ENCODE assay signal across 8 cellular contexts in the genomic region with DNA sequence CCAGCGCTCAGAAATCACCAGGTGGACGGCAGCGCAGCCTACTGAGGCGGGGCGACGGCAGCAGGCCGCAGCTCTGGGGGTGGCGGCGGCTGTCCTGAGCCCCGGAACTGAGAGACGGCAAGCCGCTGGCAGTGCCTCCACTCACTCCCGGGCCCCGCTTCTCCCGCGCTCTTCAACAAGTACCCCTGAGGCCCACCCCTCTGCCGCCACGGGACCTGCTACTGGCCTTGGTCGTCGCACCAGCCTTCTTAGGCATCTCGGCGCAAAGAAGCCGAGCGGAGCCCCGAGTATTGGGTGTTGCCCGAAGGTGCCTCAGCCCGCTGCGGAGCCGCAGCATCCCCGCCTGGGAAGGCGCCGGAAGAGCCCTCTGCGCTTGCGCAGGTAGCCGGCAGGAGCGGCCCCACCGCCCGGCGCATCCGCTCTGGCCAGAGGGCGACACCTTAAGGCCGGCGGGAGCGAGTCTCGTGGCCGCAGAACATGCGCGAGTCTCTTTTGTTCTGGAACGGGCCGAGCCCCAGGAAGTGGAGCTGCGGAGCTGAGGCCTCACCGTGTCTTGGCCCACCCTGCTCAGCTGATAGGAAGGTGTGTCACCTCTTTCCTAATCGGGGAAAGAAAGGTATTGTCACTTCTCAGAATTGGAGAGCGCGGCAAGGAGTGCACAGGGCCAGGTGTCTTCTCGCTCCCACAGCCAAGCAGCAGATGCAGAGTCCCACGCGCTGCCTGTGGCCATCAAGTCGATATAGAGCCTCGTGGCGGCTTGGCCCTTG. TPM values are rescaled to one million over a fixed set of nuclear protein-coding genes. Genes with fewer than 3 reads are reported as not detected.
DNase-seq lines count a peak whose midpoint lies in the region; TF ChIP-seq lines count a peak whose summit lies in the region.

A gene (minus strand): TSS at position 369 of the 767 bp plus-strand sequence. CDS start 32 bp downstream, at position 337.

- peak within 1 kb of the TSS; percentile 94 to 99 for H3K4me3 ChIP-seq in SK-N-SH (ENCODE audit: low read depth in 2 of 2, low read length in 1 of 2)
- H3K4me3 ChIP-seq in suprapubic skin = peak within 1 kb of the TSS; percentile 95

- TF ChIP-seq POLR2A in GM10847 (IDR thresholded peaks at IDR 0.05; ENCODE audit: extremely low read depth, insufficient read length) (peak; percentile 76), suprapubic skin (IDR thresholded peaks at IDR 0.05) (peak in 1 of 2 donors; percentile 49)

- CTCF ChIA-PET in SK-N-SH (lab: Yijun Ruan, JAX) = interaction anchor here (0.6 to 3.8 kb wide), 40 partner anchors 8 to 480 kb away, joined by 3 to 36 read pairs (median 5); a partner anchor contains a TSS

- TF ChIP-seq EP300 in SK-N-SH (IDR thresholded peaks at IDR 0.05; ENCODE audit: borderline replicate concordance in 1 of 2, low read depth in 1 of 2, low read length in 1 of 2) = 0 out of 4 replicates have a peak, but pooled peaks of 1 of the 2 experiments have one; percentile 18
- no peak for TF ChIP-seq EP300 in suprapubic skin (IDR thresholded peaks at IDR 0.05)

- H3K9me2 ChIP-seq in SK-N-SH = no peaks in the 10 kb centered on the region

- peak within 1 kb of the TSS; percentile 79 for H3K9ac ChIP-seq in SK-N-SH

- peaks cover 6% of the 10 kb centered on the region; the same call in 1 of the 2 replicates for H4K20me1 ChIP-seq in SK-N-SH (ENCODE audit: insufficient read depth)

- H3K4me1 ChIP-seq in SK-N-SH (ENCODE audit: control insufficient read depth in 1 of 2, insufficient read depth in 2 of 2, low read depth in 1 of 2, low read length in 1 of 2) = peaks cover 12 to 27% of the 10 kb centered on the region in 2 experiments; a peak in 3 of 4 replicates
- peaks cover 35% of the 10 kb centered on the region for H3K4me1 ChIP-seq in suprapubic skin

- H3K4me2 ChIP-seq in SK-N-SH = peak within 1 kb of the TSS; percentile 93

- POLR2A ChIA-PET in SK-N-SH (lab: Yijun Ruan, JAX) = interaction anchor here (1.0 to 1.1 kb wide), 4 partner anchors 10 to 197 kb away, joined by 3 read pairs; a partner anchor contains a TSS

- 0 out of 2 replicates have a peak, but pooled peaks have one; percentile 18 for TF ChIP-seq RAD21 in SK-N-SH (IDR thresholded peaks at IDR 0.05; ENCODE audit: low read length)

- H3K27me3 ChIP-seq in SK-N-SH (ENCODE audit: insufficient read depth) = no peaks in the 10 kb centered on the region
- no peaks in the 10 kb centered on the region for H3K27me3 ChIP-seq in suprapubic skin

- H3K36me3 Mint-ChIP-seq in HFFc6 (ENCODE audit: low read depth) = peaks cover 16% of the 10 kb centered on the region

- H3K27me3 Mint-ChIP-seq in HFFc6 (ENCODE audit: insufficient read depth) = no peaks in the 10 kb centered on the region; the same call in 1 of the 2 replicates

- H3K79me2 ChIP-seq in SK-N-SH (ENCODE audit: insufficient read depth) = peaks cover 22% of the 10 kb centered on the region

- 2% methylated on average over 32 of the region's 61 CpGs for WGBS in SK-N-SH (ENCODE audit: low lambda C conversion rate)
- WGBS in suprapubic skin = 0% methylated on average over 19 of the region's 61 CpGs

- TF ChIP-seq CTCF in HFFc6 (IDR thresholded peaks at IDR 0.05) (peak; percentile 60; the same call in 1 of the 2 replicates), SK-N-SH (IDR thresholded peaks at IDR 0.05) (peak; percentile 69), suprapubic skin (IDR thresholded peaks at IDR 0.05) (peak in 1 of 2 donors; percentile 62)

- H2AFZ ChIP-seq in SK-N-SH (ENCODE audit: low read depth) = peak within 1 kb of the TSS; percentile 97

- H3F3A ChIP-seq in SK-N-SH (replicated peaks; ENCODE audit: insufficient read depth) = peaks cover 4% of the 10 kb centered on the region

- H3K9me3 ChIP-seq in SK-N-SH (no peaks in the 10 kb centered on the region), suprapubic skin (no peaks in the 10 kb centered on the region)

- DNase-seq in HFFc6 (peak; percentile 83), MV-4-11 (lab: John Stamatoyannopoulos, UW) (peak; percentile 84), SK-N-SH (peak; percentile 96), globus pallidus (ENCODE audit: low spot score) (peak; percentile 91), occipital lobe (lab: John Stamatoyannopoulos, UW) (peak; percentile 78), suprapubic skin (ENCODE audit: low spot score in 2 of 2) (peak; percentile 89 to 94)
- peak; percentile 78 for DNase-seq in activated naive CD4-positive, alpha-beta T cell treated with anti-CD3 and anti-CD28 coated beads, Interleukin-2, amount 50 U/mL, for 16 hours

- H3K36me3 ChIP-seq in SK-N-SH (replicated peaks in 1 of 2; ENCODE audit: control insufficient read depth in 1 of 2, insufficient read depth in 2 of 2, low read length in 1 of 2) = peaks cover 21 to 31% of the 10 kb centered on the region in 2 experiments
- peaks cover 32% of the 10 kb centered on the region for H3K36me3 ChIP-seq in suprapubic skin

- no peaks in the 10 kb centered on the region for H3K9me3 Mint-ChIP-seq in HFFc6

- H3K27ac ChIP-seq in SK-N-SH (ENCODE audit: low read depth in 2 of 2, low read length in 1 of 2) (peak within 1 kb of the TSS; percentile 75 to 85), suprapubic skin (peak within 1 kb of the TSS; percentile 91)

- H3K4me3 Mint-ChIP-seq in HFFc6 = peak within 1 kb of the TSS; percentile 94

- H3K27ac Mint-ChIP-seq in HFFc6 = peak within 1 kb of the TSS; percentile 83

- H3K4me1 Mint-ChIP-seq in HFFc6 (ENCODE audit: low read depth) = peaks cover 30% of the 10 kb centered on the region

TF ChIP-seq in SK-N-SH, 30 proteins besides CTCF, POLR2A, EP300 and RAD21 (continues in another document):
- TF ChIP-seq FOSL2 (IDR thresholded peaks at IDR 0.05; ENCODE audit: borderline replicate concordance, low read depth) = peak; percentile 19; the same call in 1 of the 2 replicates
- TF ChIP-seq RFX5 (IDR thresholded peaks at IDR 0.05; ENCODE audit: low read length) = no peak
- peak; percentile 81 for TF ChIP-seq ELF1 (IDR thresholded peaks at IDR 0.05)
- TF ChIP-seq YY1 (IDR thresholded peaks at IDR 0.05; ENCODE audit: low read depth) = peak; percentile 51
- TF ChIP-seq, protein P1, sequence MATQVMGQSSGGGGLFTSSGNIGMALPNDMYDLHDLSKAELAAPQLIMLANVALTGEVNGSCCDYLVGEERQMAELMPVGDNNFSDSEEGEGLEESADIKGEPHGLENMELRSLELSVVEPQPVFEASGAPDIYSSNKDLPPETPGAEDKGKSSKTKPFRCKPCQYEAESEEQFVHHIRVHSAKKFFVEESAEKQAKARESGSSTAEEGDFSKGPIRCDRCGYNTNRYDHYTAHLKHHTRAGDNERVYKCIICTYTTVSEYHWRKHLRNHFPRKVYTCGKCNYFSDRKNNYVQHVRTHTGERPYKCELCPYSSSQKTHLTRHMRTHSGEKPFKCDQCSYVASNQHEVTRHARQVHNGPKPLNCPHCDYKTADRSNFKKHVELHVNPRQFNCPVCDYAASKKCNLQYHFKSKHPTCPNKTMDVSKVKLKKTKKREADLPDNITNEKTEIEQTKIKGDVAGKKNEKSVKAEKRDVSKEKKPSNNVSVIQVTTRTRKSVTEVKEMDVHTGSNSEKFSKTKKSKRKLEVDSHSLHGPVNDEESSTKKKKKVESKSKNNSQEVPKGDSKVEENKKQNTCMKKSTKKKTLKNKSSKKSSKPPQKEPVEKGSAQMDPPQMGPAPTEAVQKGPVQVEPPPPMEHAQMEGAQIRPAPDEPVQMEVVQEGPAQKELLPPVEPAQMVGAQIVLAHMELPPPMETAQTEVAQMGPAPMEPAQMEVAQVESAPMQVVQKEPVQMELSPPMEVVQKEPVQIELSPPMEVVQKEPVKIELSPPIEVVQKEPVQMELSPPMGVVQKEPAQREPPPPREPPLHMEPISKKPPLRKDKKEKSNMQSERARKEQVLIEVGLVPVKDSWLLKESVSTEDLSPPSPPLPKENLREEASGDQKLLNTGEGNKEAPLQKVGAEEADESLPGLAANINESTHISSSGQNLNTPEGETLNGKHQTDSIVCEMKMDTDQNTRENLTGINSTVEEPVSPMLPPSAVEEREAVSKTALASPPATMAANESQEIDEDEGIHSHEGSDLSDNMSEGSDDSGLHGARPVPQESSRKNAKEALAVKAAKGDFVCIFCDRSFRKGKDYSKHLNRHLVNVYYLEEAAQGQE (IDR thresholded peaks at IDR 0.05; ENCODE audit: low read depth, low read length) = 0 out of 2 replicates have a peak, but pooled peaks have one; percentile 39
- no peak for TF ChIP-seq RXRA (IDR thresholded peaks at IDR 0.05; ENCODE audit: borderline replicate concordance, low read depth)
- TF ChIP-seq JUND (IDR thresholded peaks at IDR 0.05) = no peak
- TF ChIP-seq CHD2 (IDR thresholded peaks at IDR 0.05; ENCODE audit: low read length, partially characterized antibody) = peak; percentile 91
- TF ChIP-seq TAF1 (IDR thresholded peaks at IDR 0.05; ENCODE audit: borderline replicate concordance, low read depth, low read length) = peak; percentile 91
- TF ChIP-seq TCF12 (IDR thresholded peaks at IDR 0.05) = peak; percentile 33; the same call in 1 of the 2 replicates
- TF ChIP-seq TEAD4 (IDR thresholded peaks at IDR 0.05; ENCODE audit: borderline replicate concordance, insufficient read depth) = no peak; the same call in 1 of the 2 replicates
- no peak for TF ChIP-seq GATA2 (CRISPR knock-in tag; IDR thresholded peaks at IDR 0.05)
- TF ChIP-seq POLR2AphosphoS5 (IDR thresholded peaks at IDR 0.05; ENCODE audit: low read depth, low read length) = peak; percentile 89; the same call in 1 of the 2 replicates
- peak; percentile 54 for TF ChIP-seq RCOR1 (IDR thresholded peaks at IDR 0.05; ENCODE audit: low read length)
- TF ChIP-seq, protein P2, sequence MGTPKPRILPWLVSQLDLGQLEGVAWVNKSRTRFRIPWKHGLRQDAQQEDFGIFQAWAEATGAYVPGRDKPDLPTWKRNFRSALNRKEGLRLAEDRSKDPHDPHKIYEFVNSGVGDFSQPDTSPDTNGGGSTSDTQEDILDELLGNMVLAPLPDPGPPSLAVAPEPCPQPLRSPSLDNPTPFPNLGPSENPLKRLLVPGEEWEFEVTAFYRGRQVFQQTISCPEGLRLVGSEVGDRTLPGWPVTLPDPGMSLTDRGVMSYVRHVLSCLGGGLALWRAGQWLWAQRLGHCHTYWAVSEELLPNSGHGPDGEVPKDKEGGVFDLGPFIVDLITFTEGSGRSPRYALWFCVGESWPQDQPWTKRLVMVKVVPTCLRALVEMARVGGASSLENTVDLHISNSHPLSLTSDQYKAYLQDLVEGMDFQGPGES (IDR thresholded peaks at IDR 0.05; ENCODE audit: low read depth, low read length) = no peak
- no peak for TF ChIP-seq FOXM1 (IDR thresholded peaks at IDR 0.05; ENCODE audit: low read depth)
- no peak for TF ChIP-seq NFIC (IDR thresholded peaks at IDR 0.05; ENCODE audit: borderline replicate concordance)

RNA-seq across cellular contexts. Expression of the gene that starts here (rescaled TPM):
- 10 to 100 TPM; 21.1 to 31.5 (median 26.3) TPM for total RNA-seq in HFFc6 (2021; fragmentation: NEBNext Ultra II Directional; extraction: Animal tissue kit (Norgen Biotek cat#: 25700))
- polyA plus RNA-seq in SK-N-SH (2012; rRNA removed) = 44.1 and 46.6 TPM in 2 replicates
- polyA plus RNA-seq in SK-N-SH (2012; cell fraction: cytosol; rRNA removed) = 49.9 and 51.1 TPM in 2 replicates
- polyA plus RNA-seq in SK-N-SH (2012; cell fraction: nucleus; rRNA removed) = 17.7 and 20.9 TPM in 2 replicates
- total RNA-seq in occipital lobe (18.6 TPM), suprapubic skin (10 to 100 TPM; 18.7 to 37.2 (median 22.9) TPM)

Comparison
In these comparisons a context has a peak if more than half of its experiments do, and no peak if none do; other contexts are left out.
1. Peak in every context shown above with its lines: DNase-seq, H3K4me3 ChIP-seq and H3K27ac ChIP-seq.